In genomic region chr12:124849382-124849781, GRCh38 we compare ENCODE assay signal across 26 cellular contexts. TPM values are rescaled to one million over a fixed set of nuclear protein-coding genes. Genes with fewer than 3 reads are reported as not detected.
DNase-seq lines count a peak whose midpoint lies in the region; ATAC-seq and TF ChIP-seq lines count a peak whose summit lies in the region.
"Had no signal": no experiment of that assay in that cellular context is flagged by ENCODE, and none has a peak within 500 bp of the region (broad histone marks: within the 10 kb centered on the region; RNA-seq: fewer than 3 reads in every experiment).

No MANE protein-coding gene starts in this region.

- no peak overlapping the region for H3K4me3 Mint-ChIP-seq in stimulated activated naive B cell treated with anti-CD40 and anti-IgM and Interleukin-4, amounts not matched to agents 10 μg/mL and 1 μg/mL and 100 μg/mL, for 72 hours
- H3K4me3 Mint-ChIP-seq: CD14-positive monocyte; CD8-positive, alpha-beta memory T cell; IgD-negative memory B cell had no signal

- no peaks in the 10 kb centered on the region for H3K27me3 ChIP-seq in layer of hippocampus (ENCODE audit: control insufficient read depth, insufficient read depth, low read length)
- H3K27me3 ChIP-seq: BE2C had no signal

- DNase-seq in left cardiac atrium (peak; percentile 38), Right ventricle myocardium superior (no peak), RWPE1 (ENCODE audit: low spot score) (no peak), NCI-H82 (lab: John Stamatoyannopoulos, UW) (no peak)
- no peak for DNase-seq in stimulated activated naive B cell treated with anti-CD40 and anti-IgM and Interleukin-4, amounts not matched to agents 10 μg/mL and 1 μg/mL and 100 μg/mL, for 72 hours
- DNase-seq: 8988T; ACHN; BE2C; CD8-positive, alpha-beta memory T cell; DMS 273 treated with DMSO at 0.1 percent for 48 hours; DMS79; EL; GDM1; MM.1S; NCI-H2029; NCI-H524 treated with DMSO at 0.1 percent for 48 hours; NCI-H774; NK-92 treated with Interleukin-12 subunit alpha and Interleukin-12 subunit beta, amount 100 ng/mL, for 24 hours; PC-3; SIG-M5 had no signal

- H3K27ac ChIP-seq in RWPE1: peak overlapping the region; percentile 50
- peak overlapping the region; percentile 12 for H3K27ac ChIP-seq in layer of hippocampus (ENCODE audit: low read depth, low read length)
- H3K27ac ChIP-seq: KMS-11 had no signal

- intact Hi-C loops in left cardiac atrium (cut with DNase I): no loop called here
- intact Hi-C loops in Right ventricle myocardium superior (cut with DNase I): no loop called here

- H3K27me3 Mint-ChIP-seq in stimulated activated naive B cell treated with anti-CD40 and anti-IgM and Interleukin-4, amounts not matched to agents 10 μg/mL and 1 μg/mL and 100 μg/mL, for 72 hours: no peaks in the 10 kb centered on the region
- H3K27me3 Mint-ChIP-seq: CD8-positive, alpha-beta memory T cell; IgD-negative memory B cell had no signal

- CTCF ChIA-PET in RWPE1 (lab: Yijun Ruan, JAX): no interaction called here

- H3K4me1 Mint-ChIP-seq in stimulated activated naive B cell treated with anti-CD40 and anti-IgM and Interleukin-4, amounts not matched to agents 10 μg/mL and 1 μg/mL and 100 μg/mL, for 72 hours: peaks cover 22 to 24% of the 10 kb centered on the region in 2 donors

- POLR2A ChIA-PET in RWPE1 (lab: Yijun Ruan, JAX; ENCODE audit: low non-redundant PET): no interaction called here

- no peaks in the 10 kb centered on the region for H3K9me3 Mint-ChIP-seq in stimulated activated naive B cell treated with anti-CD40 and anti-IgM and Interleukin-4, amounts not matched to agents 10 μg/mL and 1 μg/mL and 100 μg/mL, for 72 hours
- H3K9me3 Mint-ChIP-seq: CD8-positive, alpha-beta memory T cell; IgD-negative memory B cell had no signal

- no peak for TF ChIP-seq CTCF in RWPE1 (conservative IDR thresholded peaks at IDR 0.05; ENCODE audit: low read depth)

- peak overlapping the region; percentile 51 for H3K27ac Mint-ChIP-seq in stimulated activated naive B cell treated with anti-CD40 and anti-IgM and Interleukin-4, amounts not matched to agents 10 μg/mL and 1 μg/mL and 100 μg/mL, for 72 hours
- H3K27ac Mint-ChIP-seq: IgD-negative memory B cell had no signal

- peaks cover 33 to 48% of the 10 kb centered on the region in 2 donors for H3K36me3 Mint-ChIP-seq in stimulated activated naive B cell treated with anti-CD40 and anti-IgM and Interleukin-4, amounts not matched to agents 10 μg/mL and 1 μg/mL and 100 μg/mL, for 72 hours

- no peak for ATAC-seq in left cardiac atrium
- ATAC-seq in Right ventricle myocardium superior (ENCODE audit: poor library complexity): no peak
- no peak for ATAC-seq in stimulated activated naive B cell treated with anti-CD40 and anti-IgM and Interleukin-4, amounts not matched to agents 10 μg/mL and 1 μg/mL and 100 μg/mL, for 72 hours (replicated peaks)
- ATAC-seq in GM19023 (IDR thresholded peaks at IDR 0.05; ENCODE audit: unreplicated experiment): no peak
- ATAC-seq: GM12878, PC-3 had no signal

RNA-seq across cellular contexts. Expression of gene SCARB1, which starts 14.3 kb away (rescaled TPM):
- total RNA-seq in left cardiac atrium (10 to 100 TPM; 26.2 to 31.3 TPM), Right ventricle myocardium superior (12.7 TPM)
